8 cellular contexts compared by ENCODE assay signal in genomic region chr10:104267721-104268690, GRCh38.
DNase-seq lines count a peak whose midpoint lies in the region; ATAC-seq lines count a peak whose summit lies in the region.

No MANE protein-coding gene starts in this region.

- peak overlapping the region; percentile 55 to 85 (median 75) for H3K4me3 ChIP-seq in BLaER1 treated with 17β-estradiol and CSF1 and Interleukin-3, amounts not matched to agents 10 nM and 100 nM
- peak overlapping the region; percentile 93 for H3K4me3 ChIP-seq in HUES48 (ENCODE audit: low read depth, low read length)

- peak overlapping the region; percentile 62 to 89 (median 78) for H3K4me2 ChIP-seq in BLaER1 treated with 17β-estradiol and CSF1 and Interleukin-3, amounts not matched to agents 10 nM and 100 nM

- peak overlapping the region; percentile 85 for H3K4me3 Mint-ChIP-seq in activated naive CD8-positive, alpha-beta T cell treated with anti-CD3 and anti-CD28 coated beads, Interleukin-2, amount 50 U/mL, for 24 hours

- peaks cover 51 to 68% (median 56%) of the 10 kb centered on the region in 11 experiments for H3K36me3 ChIP-seq in BLaER1 treated with 17β-estradiol and CSF1 and Interleukin-3, amounts not matched to agents 10 nM and 100 nM
- H3K36me3 ChIP-seq in HUES48 (ENCODE audit: control insufficient read depth, insufficient read depth, low read length) = peaks cover 43% of the 10 kb centered on the region

- ATAC-seq in activated naive CD8-positive, alpha-beta T cell treated with anti-CD3 and anti-CD28 coated beads, Interleukin-2, amount 50 U/mL, for 24 hours = peak; percentile 63

- peak overlapping the region; percentile 39 to 87 (median 79); a peak in 21 of 22 replicates for H3K27ac ChIP-seq in BLaER1 treated with 17β-estradiol and CSF1 and Interleukin-3, amounts not matched to agents 10 nM and 100 nM
- peak overlapping the region; percentile 85 for H3K27ac ChIP-seq in HUES48 (ENCODE audit: low read depth, low read length)

- H3K9me3 ChIP-seq in BLaER1 treated with 17β-estradiol and CSF1 and Interleukin-3, amounts not matched to agents 10 nM and 100 nM (replicated peaks in 1 of 11) = peaks cover 0 to 9% (median 0%) of the 10 kb centered on the region in 11 experiments; a peak in 6 of 22 replicates
- H3K9me3 ChIP-seq in HUES48 (ENCODE audit: control insufficient read depth, insufficient read depth, low read length) = no peaks in the 10 kb centered on the region

- no peaks in the 10 kb centered on the region for H3K9me3 Mint-ChIP-seq in activated naive CD8-positive, alpha-beta T cell treated with anti-CD3 and anti-CD28 coated beads, Interleukin-2, amount 50 U/mL, for 24 hours

- H3K27me3 ChIP-seq in BLaER1 treated with 17β-estradiol and CSF1 and Interleukin-3, amounts not matched to agents 10 nM and 100 nM = no peaks in the 10 kb centered on the region
- H3K27me3 ChIP-seq in HUES48 (ENCODE audit: control insufficient read depth, insufficient read depth, low read length) = no peaks in the 10 kb centered on the region

- peaks cover 4 to 54% (median 35%) of the 10 kb centered on the region in 11 experiments; a peak in 17 of 22 replicates for H4K20me1 ChIP-seq in BLaER1 treated with 17β-estradiol and CSF1 and Interleukin-3, amounts not matched to agents 10 nM and 100 nM

- peak overlapping the region; percentile 93 for H3K27ac Mint-ChIP-seq in activated naive CD8-positive, alpha-beta T cell treated with anti-CD3 and anti-CD28 coated beads, Interleukin-2, amount 50 U/mL, for 24 hours

- H3K4me1 Mint-ChIP-seq in activated naive CD8-positive, alpha-beta T cell treated with anti-CD3 and anti-CD28 coated beads, Interleukin-2, amount 50 U/mL, for 24 hours = peaks cover 54% of the 10 kb centered on the region

- H3K36me3 Mint-ChIP-seq in activated naive CD8-positive, alpha-beta T cell treated with anti-CD3 and anti-CD28 coated beads, Interleukin-2, amount 50 U/mL, for 24 hours (ENCODE audit: low read depth) = peaks cover 47% of the 10 kb centered on the region

- peak; percentile 47 for DNase-seq in activated naive CD8-positive, alpha-beta T cell treated with anti-CD3 and anti-CD28 coated beads, Interleukin-2, amount 50 U/mL, for 24 hours
- DNase-seq in kidney glomerular epithelial cell (lab: John Stamatoyannopoulos, UW) = peak; percentile 1
- peak; percentile 57 for DNase-seq in stimulated activated naive CD4-positive, alpha-beta T cell treated with Interleukin-2 at 50 U/mL for 16 hours (lab: John Stamatoyannopoulos, UW)
- DNase-seq in T-helper 9 cell = no peak
- no peak for DNase-seq in cerebellar nuclear complex (lab: John Stamatoyannopoulos, UW)
- no peak for DNase-seq in NCI-H1105 treated with DMSO at 0.1 percent for 48 hours (lab: John Stamatoyannopoulos, UW)

- peak overlapping the region; percentile 72 to 86 (median 81) for H3K9ac ChIP-seq in BLaER1 treated with 17β-estradiol and CSF1 and Interleukin-3, amounts not matched to agents 10 nM and 100 nM
- peak overlapping the region; percentile 96 for H3K9ac ChIP-seq in HUES48 (ENCODE audit: low read depth, low read length)

- H3K27me3 Mint-ChIP-seq in activated naive CD8-positive, alpha-beta T cell treated with anti-CD3 and anti-CD28 coated beads, Interleukin-2, amount 50 U/mL, for 24 hours = no peaks in the 10 kb centered on the region

- peaks cover 13 to 24% (median 18%) of the 10 kb centered on the region in 10 experiments; a peak in 19 of 20 replicates for H3K4me1 ChIP-seq in BLaER1 treated with 17β-estradiol and CSF1 and Interleukin-3, amounts not matched to agents 10 nM and 100 nM
- peaks cover 5% of the 10 kb centered on the region for H3K4me1 ChIP-seq in HUES48 (ENCODE audit: control insufficient read depth, insufficient read depth, low read length)

Comparison
In these comparisons a context has a peak if more than half of its experiments do, and no peak if none do; other contexts are left out.
1. DNase-seq: peak in activated naive CD8-positive, alpha-beta T cell treated with anti-CD3 and anti-CD28 coated beads, Interleukin-2, amount 50 U/mL, for 24 hours (single experiment), kidney glomerular epithelial cell (single experiment) and stimulated activated naive CD4-positive, alpha-beta T cell treated with Interleukin-2 at 50 U/mL for 16 hours (single experiment); none in T-helper 9 cell (single experiment), cerebellar nuclear complex (0 of 2) and NCI-H1105 treated with DMSO at 0.1 percent for 48 hours (single experiment).